9 cellular contexts compared by ENCODE assay signal in the genomic region with DNA sequence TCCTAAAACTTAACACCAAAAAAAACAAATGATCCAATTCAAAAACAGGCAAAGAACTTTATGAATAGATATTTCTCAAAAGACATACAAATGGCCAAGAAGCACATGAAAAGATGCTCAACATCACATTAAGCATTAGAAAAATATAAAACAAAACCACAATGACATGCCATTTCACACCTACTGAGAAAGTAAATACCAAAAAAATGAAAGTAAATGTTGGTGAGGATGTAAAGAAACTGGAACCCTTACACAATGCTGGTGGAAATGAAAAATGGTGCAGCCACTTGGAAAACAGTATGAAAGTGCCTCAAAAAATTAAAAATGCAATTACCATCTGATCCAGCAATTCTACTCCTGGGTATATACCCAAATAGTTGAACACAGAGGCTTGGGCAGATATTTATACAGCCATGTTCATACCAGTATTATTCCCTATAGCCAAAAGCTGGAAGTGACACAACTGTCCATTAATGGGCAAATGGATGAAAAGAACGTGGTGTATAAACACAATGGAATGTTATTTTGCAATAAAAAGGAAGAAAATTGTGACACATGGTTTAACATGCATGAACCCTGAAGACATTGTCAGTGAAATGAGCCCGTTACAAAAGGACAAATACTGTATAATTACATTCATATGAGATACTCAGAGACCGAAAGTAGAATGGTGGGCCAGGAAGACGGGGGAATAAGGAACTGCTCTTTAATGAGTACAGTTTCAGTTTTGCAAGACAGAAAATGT.
DNase-seq lines count a peak whose midpoint lies in the region; ATAC-seq and TF ChIP-seq lines count a peak whose summit lies in the region.
"Had no signal": no experiment of that assay in that cellular context is flagged by ENCODE, and none has a peak within 500 bp of the region (broad histone marks: within the 10 kb centered on the region; RNA-seq: fewer than 3 reads in every experiment).

No MANE protein-coding gene starts in this region.

- H3K27ac ChIP-seq in SU-DHL-6 (ENCODE audit: low read depth, low read length) (no peak overlapping the region), colonic mucosa (no peak overlapping the region)

- no peaks in the 10 kb centered on the region for H3K9me2 ChIP-seq in SU-DHL-6 (replicated peaks; ENCODE audit: insufficient read depth, low read length)

- H3K36me3 ChIP-seq in SU-DHL-6 (ENCODE audit: low read length) (no peaks in the 10 kb centered on the region), colonic mucosa (no peaks in the 10 kb centered on the region)

- H3K4me1 ChIP-seq in colonic mucosa, result no peaks in the 10 kb centered on the region

- H3K4me2 ChIP-seq in SU-DHL-6 (ENCODE audit: low read depth, low read length, poor library complexity, severe bottlenecking), result peak overlapping the region; percentile 29

- DNase-seq in sciatic nerve (ENCODE audit: low spot score) (no peak), endothelial cell (ENCODE audit: low spot score) (no peak), colonic mucosa (no peak)
- DNase-seq in stimulated activated naive CD8-positive, alpha-beta T cell treated with anti-CD3 and anti-CD28 coated beads, Interleukin-15, Interleukin-2, amounts not matched to agents 100 U/mL and 50 U/mL, for 24 hours, result no peak
- no peak for DNase-seq in activated CD4-positive, CD25-positive, alpha-beta regulatory T cell (lab: John Stamatoyannopoulos, UW)
- DNase-seq: stimulated activated CD4-positive, alpha-beta T cell treated with anti-CD3 and anti-CD28 coated beads, Interleukin-2, amount 100 ng/mL, for 48 hours had no signal

- no peak for TF ChIP-seq CTCF in SU-DHL-6 (IDR thresholded peaks at IDR 0.05; ENCODE audit: insufficient read depth, low read length, poor library complexity, severe bottlenecking)
- TF ChIP-seq CTCF in endothelial cell (IDR thresholded peaks at IDR 0.05; ENCODE audit: unreplicated experiment), result no peak
- TF ChIP-seq CTCF in colonic mucosa (IDR thresholded peaks at IDR 0.05), result no peak

- no peak overlapping the region for H3K4me3 Mint-ChIP-seq in endothelial cell (ENCODE audit: unreplicated experiment)

- H3K27me3 ChIP-seq in SU-DHL-6 (ENCODE audit: low read length) (no peaks in the 10 kb centered on the region), colonic mucosa (no peaks in the 10 kb centered on the region)

- no peaks in the 10 kb centered on the region for H3K36me3 Mint-ChIP-seq in endothelial cell (ENCODE audit: low read depth, unreplicated experiment)

- H3K4me3 ChIP-seq in SU-DHL-6 (ENCODE audit: insufficient read depth, low read length, poor library complexity, severe bottlenecking) (no peak overlapping the region), colonic mucosa (no peak overlapping the region)

- H3K79me2 ChIP-seq in SU-DHL-6 (ENCODE audit: insufficient read depth, low read length), result 0 out of 2 replicates have a peak, but pooled peaks cover 5% of the 10 kb centered on the region

- peaks cover 9% of the 10 kb centered on the region; the same call in 1 of the 2 replicates for H4K20me1 ChIP-seq in SU-DHL-6 (ENCODE audit: low read depth, low read length)

- no peaks in the 10 kb centered on the region for H3F3A ChIP-seq in SU-DHL-6 (ENCODE audit: insufficient read depth)

- intact Hi-C loops in sciatic nerve (cut with DNase I), result no loop called here
- intact Hi-C loops in colonic mucosa (cut with DNase I), result no loop called here

- H2AFZ ChIP-seq in SU-DHL-6 (ENCODE audit: low read depth, low read length, severe bottlenecking), result no peak overlapping the region

- ATAC-seq in GM18909 (IDR thresholded peaks at IDR 0.05; ENCODE audit: poor library complexity, unreplicated experiment), result peak; percentile 96
- peak; percentile 99 for ATAC-seq in HG02981 (IDR thresholded peaks at IDR 0.05; ENCODE audit: unreplicated experiment)
- peak; percentile 75 for ATAC-seq in sciatic nerve
- ATAC-seq in stimulated activated naive CD8-positive, alpha-beta T cell treated with anti-CD3 and anti-CD28 coated beads, Interleukin-15, Interleukin-2, amounts not matched to agents 100 U/mL and 50 U/mL, for 24 hours, result no peak

- no peaks in the 10 kb centered on the region for H3K9me3 Mint-ChIP-seq in endothelial cell (ENCODE audit: unreplicated experiment)

- no peak overlapping the region for H3K27ac Mint-ChIP-seq in endothelial cell (ENCODE audit: unreplicated experiment)

- peaks cover 3% of the 10 kb centered on the region for H3K4me1 Mint-ChIP-seq in endothelial cell (ENCODE audit: unreplicated experiment)

- no peaks in the 10 kb centered on the region for H3K9me3 ChIP-seq in SU-DHL-6 (ENCODE audit: insufficient read depth, low read length)
- no peaks in the 10 kb centered on the region for H3K9me3 ChIP-seq in colonic mucosa

- H3K9ac ChIP-seq in SU-DHL-6 (ENCODE audit: low read length), result no peak overlapping the region
- H3K9ac ChIP-seq in colonic mucosa (ENCODE audit: low read depth in 2 of 2, low read length in 2 of 2), result no peak overlapping the region

- no peaks in the 10 kb centered on the region for H3K27me3 Mint-ChIP-seq in endothelial cell (ENCODE audit: unreplicated experiment)
